ENCODE assay signal across 1 cellular context in the genomic region with DNA sequence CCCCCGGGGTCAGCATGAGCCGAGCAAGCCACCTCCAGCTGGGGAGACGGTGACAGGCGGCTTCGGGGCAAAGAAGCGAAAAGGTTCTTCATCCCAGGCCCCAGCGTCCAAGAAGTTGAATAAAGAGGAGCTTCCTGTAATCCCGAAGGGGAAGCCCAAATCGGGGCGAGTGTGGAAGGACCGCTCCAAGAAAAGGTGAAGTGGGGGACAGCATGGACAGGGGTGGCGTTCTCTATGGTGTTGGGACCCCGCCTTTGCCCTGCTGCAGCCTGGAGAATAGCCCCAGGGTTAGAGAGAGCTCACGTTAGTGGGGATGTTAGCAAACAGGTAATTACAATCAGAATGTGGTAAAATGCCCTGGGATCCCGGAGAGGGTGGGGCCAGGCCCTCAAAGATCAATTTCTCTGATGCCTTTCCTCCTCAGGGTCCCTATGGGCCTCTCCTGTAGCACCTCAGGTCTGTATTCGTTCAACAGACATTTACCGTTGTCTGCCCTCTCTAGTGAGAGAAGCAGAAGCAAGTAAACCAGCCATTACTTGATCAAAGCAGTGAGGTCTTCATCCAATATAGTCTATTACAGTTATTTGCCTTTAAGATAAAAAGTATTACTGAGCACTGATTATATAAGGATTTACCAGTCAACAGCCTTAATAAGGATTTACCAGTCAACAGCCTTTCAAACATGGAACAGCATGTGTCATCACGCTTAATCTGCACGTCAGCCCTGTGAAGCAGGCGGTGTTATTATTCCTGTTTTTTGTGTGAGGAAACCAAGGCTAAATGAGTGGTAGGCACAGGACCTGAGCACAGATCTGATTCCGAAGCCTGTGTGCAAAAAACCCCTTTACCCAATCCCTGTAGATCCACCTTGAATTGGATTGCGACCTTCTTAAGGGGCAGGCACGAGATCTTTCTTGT.
TF ChIP-seq lines count a peak whose summit lies in the region.

No MANE protein-coding gene starts in this region.

TF ChIP-seq in GM23338, 12 proteins besides CTCF, POLR2A, EP300 and RAD21 (continued from another document):
- TF ChIP-seq, protein P1, sequence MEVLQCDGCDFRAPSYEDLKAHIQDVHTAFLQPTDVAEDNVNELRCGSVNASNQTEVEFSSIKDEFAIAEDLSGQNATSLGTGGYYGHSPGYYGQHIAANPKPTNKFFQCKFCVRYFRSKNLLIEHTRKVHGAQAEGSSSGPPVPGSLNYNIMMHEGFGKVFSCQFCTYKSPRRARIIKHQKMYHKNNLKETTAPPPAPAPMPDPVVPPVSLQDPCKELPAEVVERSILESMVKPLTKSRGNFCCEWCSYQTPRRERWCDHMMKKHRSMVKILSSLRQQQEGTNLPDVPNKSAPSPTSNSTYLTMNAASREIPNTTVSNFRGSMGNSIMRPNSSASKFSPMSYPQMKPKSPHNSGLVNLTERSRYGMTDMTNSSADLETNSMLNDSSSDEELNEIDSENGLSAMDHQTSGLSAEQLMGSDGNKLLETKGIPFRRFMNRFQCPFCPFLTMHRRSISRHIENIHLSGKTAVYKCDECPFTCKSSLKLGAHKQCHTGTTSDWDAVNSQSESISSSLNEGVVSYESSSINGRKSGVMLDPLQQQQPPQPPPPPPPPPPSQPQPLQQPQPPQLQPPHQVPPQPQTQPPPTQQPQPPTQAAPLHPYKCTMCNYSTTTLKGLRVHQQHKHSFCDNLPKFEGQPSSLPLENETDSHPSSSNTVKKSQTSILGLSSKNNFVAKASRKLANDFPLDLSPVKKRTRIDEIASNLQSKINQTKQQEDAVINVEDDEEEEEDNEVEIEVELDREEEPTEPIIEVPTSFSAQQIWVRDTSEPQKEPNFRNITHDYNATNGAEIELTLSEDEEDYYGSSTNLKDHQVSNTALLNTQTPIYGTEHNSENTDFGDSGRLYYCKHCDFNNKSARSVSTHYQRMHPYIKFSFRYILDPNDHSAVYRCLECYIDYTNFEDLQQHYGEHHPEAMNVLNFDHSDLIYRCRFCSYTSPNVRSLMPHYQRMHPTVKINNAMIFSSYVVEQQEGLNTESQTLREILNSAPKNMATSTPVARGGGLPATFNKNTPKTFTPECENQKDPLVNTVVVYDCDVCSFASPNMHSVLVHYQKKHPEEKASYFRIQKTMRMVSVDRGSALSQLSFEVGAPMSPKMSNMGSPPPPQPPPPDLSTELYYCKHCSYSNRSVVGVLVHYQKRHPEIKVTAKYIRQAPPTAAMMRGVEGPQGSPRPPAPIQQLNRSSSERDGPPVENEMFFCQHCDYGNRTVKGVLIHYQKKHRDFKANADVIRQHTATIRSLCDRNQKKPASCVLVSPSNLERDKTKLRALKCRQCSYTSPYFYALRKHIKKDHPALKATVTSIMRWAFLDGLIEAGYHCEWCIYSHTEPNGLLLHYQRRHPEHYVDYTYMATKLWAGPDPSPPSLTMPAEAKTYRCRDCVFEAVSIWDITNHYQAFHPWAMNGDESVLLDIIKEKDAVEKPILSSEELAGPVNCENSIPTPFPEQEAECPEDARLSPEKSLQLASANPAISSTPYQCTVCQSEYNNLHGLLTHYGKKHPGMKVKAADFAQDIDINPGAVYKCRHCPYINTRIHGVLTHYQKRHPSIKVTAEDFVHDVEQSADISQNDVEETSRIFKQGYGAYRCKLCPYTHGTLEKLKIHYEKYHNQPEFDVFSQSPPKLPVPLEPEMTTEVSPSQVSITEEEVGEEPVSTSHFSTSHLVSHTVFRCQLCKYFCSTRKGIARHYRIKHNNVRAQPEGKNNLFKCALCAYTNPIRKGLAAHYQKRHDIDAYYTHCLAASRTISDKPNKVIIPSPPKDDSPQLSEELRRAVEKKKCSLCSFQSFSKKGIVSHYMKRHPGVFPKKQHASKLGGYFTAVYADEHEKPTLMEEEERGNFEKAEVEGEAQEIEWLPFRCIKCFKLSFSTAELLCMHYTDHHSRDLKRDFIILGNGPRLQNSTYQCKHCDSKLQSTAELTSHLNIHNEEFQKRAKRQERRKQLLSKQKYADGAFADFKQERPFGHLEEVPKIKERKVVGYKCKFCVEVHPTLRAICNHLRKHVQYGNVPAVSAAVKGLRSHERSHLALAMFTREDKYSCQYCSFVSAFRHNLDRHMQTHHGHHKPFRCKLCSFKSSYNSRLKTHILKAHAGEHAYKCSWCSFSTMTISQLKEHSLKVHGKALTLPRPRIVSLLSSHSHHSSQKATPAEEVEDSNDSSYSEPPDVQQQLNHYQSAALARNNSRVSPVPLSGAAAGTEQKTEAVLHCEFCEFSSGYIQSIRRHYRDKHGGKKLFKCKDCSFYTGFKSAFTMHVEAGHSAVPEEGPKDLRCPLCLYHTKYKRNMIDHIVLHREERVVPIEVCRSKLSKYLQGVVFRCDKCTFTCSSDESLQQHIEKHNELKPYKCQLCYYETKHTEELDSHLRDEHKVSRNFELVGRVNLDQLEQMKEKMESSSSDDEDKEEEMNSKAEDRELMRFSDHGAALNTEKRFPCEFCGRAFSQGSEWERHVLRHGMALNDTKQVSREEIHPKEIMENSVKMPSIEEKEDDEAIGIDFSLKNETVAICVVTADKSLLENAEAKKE (CRISPR knock-in tag; IDR thresholded peaks at IDR 0.05) = no peak
- no peak for TF ChIP-seq NANOG (IDR thresholded peaks at IDR 0.05; ENCODE audit: borderline replicate concordance)
- TF ChIP-seq POLR2AphosphoS5 (IDR thresholded peaks at IDR 0.05; ENCODE audit: low read depth) = no peak
- TF ChIP-seq, protein P2, sequence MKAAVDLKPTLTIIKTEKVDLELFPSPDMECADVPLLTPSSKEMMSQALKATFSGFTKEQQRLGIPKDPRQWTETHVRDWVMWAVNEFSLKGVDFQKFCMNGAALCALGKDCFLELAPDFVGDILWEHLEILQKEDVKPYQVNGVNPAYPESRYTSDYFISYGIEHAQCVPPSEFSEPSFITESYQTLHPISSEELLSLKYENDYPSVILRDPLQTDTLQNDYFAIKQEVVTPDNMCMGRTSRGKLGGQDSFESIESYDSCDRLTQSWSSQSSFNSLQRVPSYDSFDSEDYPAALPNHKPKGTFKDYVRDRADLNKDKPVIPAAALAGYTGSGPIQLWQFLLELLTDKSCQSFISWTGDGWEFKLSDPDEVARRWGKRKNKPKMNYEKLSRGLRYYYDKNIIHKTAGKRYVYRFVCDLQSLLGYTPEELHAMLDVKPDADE (IDR thresholded peaks at IDR 0.05) = no peak
- TF ChIP-seq EZH2phosphoT487 (IDR thresholded peaks at IDR 0.05; ENCODE audit: unreplicated experiment) = no peak
- no peak for TF ChIP-seq STAT1 (IDR thresholded peaks at IDR 0.05; ENCODE audit: unreplicated experiment)
- TF ChIP-seq JUNB (IDR thresholded peaks at IDR 0.05; ENCODE audit: unreplicated experiment) = no peak
